ENCODE assay signal across 10 cellular contexts in genomic region chr4:165502919-165503907, GRCh38.
DNase-seq lines count a peak whose midpoint lies in the region; ATAC-seq and TF ChIP-seq lines count a peak whose summit lies in the region.
"Had no signal": no experiment of that assay in that cellular context is flagged by ENCODE, and none has a peak within 500 bp of the region (broad histone marks: within the 10 kb centered on the region; RNA-seq: fewer than 3 reads in every experiment).

No MANE protein-coding gene starts in this region.

- intact Hi-C loops in thyroid gland (cut with DNase I), result no loop called here

- peak; percentile 41 to 77 for ATAC-seq in activated T-cell treated with anti-CD3 and anti-CD28 coated beads, Interleukin-2, amount 50 U/mL, for 72 hours (replicated peaks in 1 of 2)

- DNase-seq in activated T-cell treated with anti-CD3 and anti-CD28 coated beads, Interleukin-2, amount 50 U/mL, for 72 hours, result peak in 1 of 2 donors; percentile 2
- DNase-seq in activated T-cell treated with anti-CD3 and anti-CD28 coated beads, Interleukin-2, amount 50 U/mL, for 24 hours, result no peak
- DNase-seq in LoVo (ENCODE audit: low spot score) (peak; percentile 44), fibroblast of mammary gland (ENCODE audit: low read depth) (peak; percentile 85), thyroid gland (no peak), cortex of kidney (lab: John Stamatoyannopoulos, UW) (no peak), occipital lobe (lab: John Stamatoyannopoulos, UW) (no peak), NCI-H1105 treated with DMSO at 0.1 percent for 48 hours (lab: John Stamatoyannopoulos, UW) (no peak)
- DNase-seq: NCI-H1417 treated with DMSO at 0.1 percent for 48 hours had no signal

- no peaks in the 10 kb centered on the region for H3K4me1 ChIP-seq in thyroid gland
- H3K4me1 ChIP-seq: parathyroid adenoma had no signal

- H3K9me3 ChIP-seq in thyroid gland, result no peaks in the 10 kb centered on the region

- no peak for TF ChIP-seq POLR2A in thyroid gland (IDR thresholded peaks at IDR 0.05)

- WGBS in thyroid gland, 2 donors, result 88% methylated on average over 7 of the region's 7 CpGs

- H3K9me3 Mint-ChIP-seq in activated T-cell treated with anti-CD3 and anti-CD28 coated beads, Interleukin-2, amount 50 U/mL, for 72 hours, result no peaks in the 10 kb centered on the region
- H3K9me3 Mint-ChIP-seq in activated T-cell treated with anti-CD3 and anti-CD28 coated beads, Interleukin-2, amount 50 U/mL, for 24 hours, result no peaks in the 10 kb centered on the region

- peaks cover 7% of the 10 kb centered on the region for H3K27me3 Mint-ChIP-seq in activated T-cell treated with anti-CD3 and anti-CD28 coated beads, Interleukin-2, amount 50 U/mL, for 72 hours (ENCODE audit: low read depth)
- peaks cover 8% of the 10 kb centered on the region for H3K27me3 Mint-ChIP-seq in activated T-cell treated with anti-CD3 and anti-CD28 coated beads, Interleukin-2, amount 50 U/mL, for 24 hours

- no peaks in the 10 kb centered on the region for H3K36me3 ChIP-seq in thyroid gland

- no peaks in the 10 kb centered on the region for H3K27me3 ChIP-seq in thyroid gland

- peak overlapping the region; percentile 9 for H3K27ac Mint-ChIP-seq in activated T-cell treated with anti-CD3 and anti-CD28 coated beads, Interleukin-2, amount 50 U/mL, for 72 hours
- no peak overlapping the region for H3K27ac Mint-ChIP-seq in activated T-cell treated with anti-CD3 and anti-CD28 coated beads, Interleukin-2, amount 50 U/mL, for 24 hours

- H3K36me3 Mint-ChIP-seq in activated T-cell treated with anti-CD3 and anti-CD28 coated beads, Interleukin-2, amount 50 U/mL, for 72 hours (ENCODE audit: insufficient read depth in 2 of 2), result no peaks in the 10 kb centered on the region
- no peaks in the 10 kb centered on the region for H3K36me3 Mint-ChIP-seq in activated T-cell treated with anti-CD3 and anti-CD28 coated beads, Interleukin-2, amount 50 U/mL, for 24 hours (ENCODE audit: low read depth)

- peak overlapping the region in 1 of 2 donors; percentile 18 for H3K4me3 Mint-ChIP-seq in activated T-cell treated with anti-CD3 and anti-CD28 coated beads, Interleukin-2, amount 50 U/mL, for 72 hours
- H3K4me3 Mint-ChIP-seq in activated T-cell treated with anti-CD3 and anti-CD28 coated beads, Interleukin-2, amount 50 U/mL, for 24 hours, result no peak overlapping the region

- TF ChIP-seq CTCF in fibroblast of mammary gland (conservative IDR thresholded peaks at IDR 0.05; ENCODE audit: control insufficient read depth, insufficient read depth, low read depth, low read length) (no peak), thyroid gland (IDR thresholded peaks at IDR 0.05) (no peak)

- H3K4me3 ChIP-seq in fibroblast of mammary gland (ENCODE audit: control insufficient read depth, low read depth, low read length), result no peak overlapping the region
- no peak overlapping the region for H3K4me3 ChIP-seq in thyroid gland (replicated peaks in 1 of 3)

- peak overlapping the region in 2 of 3 donors; percentile 26 to 30 for H3K27ac ChIP-seq in thyroid gland
- H3K27ac ChIP-seq: parathyroid adenoma had no signal

- H3K4me1 Mint-ChIP-seq in activated T-cell treated with anti-CD3 and anti-CD28 coated beads, Interleukin-2, amount 50 U/mL, for 72 hours (ENCODE audit: low read depth), result peaks cover 8% of the 10 kb centered on the region
- H3K4me1 Mint-ChIP-seq in activated T-cell treated with anti-CD3 and anti-CD28 coated beads, Interleukin-2, amount 50 U/mL, for 24 hours (ENCODE audit: low read depth), result peaks cover 11% of the 10 kb centered on the region

Comparison
In these comparisons a context has a peak if more than half of its experiments do, and no peak if none do; other contexts are left out.
1. DNase-seq: peak in LoVo (single experiment) and fibroblast of mammary gland (single experiment); none in activated T-cell treated with anti-CD3 and anti-CD28 coated beads, Interleukin-2, amount 50 U/mL, for 24 hours (single experiment), thyroid gland (0 of 2), cortex of kidney (single experiment), occipital lobe (single experiment) and NCI-H1105 treated with DMSO at 0.1 percent for 48 hours (single experiment).